ENCODE assay signal across 19 cellular contexts in genomic region chr4:181896609-181897008, GRCh38.
"Had no signal": no experiment of that assay in that cellular context is flagged by ENCODE, and none has a peak within 500 bp of the region (broad histone marks: within the 10 kb centered on the region; RNA-seq: fewer than 3 reads in every experiment).

No MANE protein-coding gene starts in this region.

- ATAC-seq: heart right ventricle; mucosa of descending colon; pancreas; stimulated activated naive CD8-positive, alpha-beta T cell treated with anti-CD3 and anti-CD28 coated beads, Interleukin-15, Interleukin-2, amounts not matched to agents 100 U/mL and 50 U/mL, for 24 hours; T-cell had no signal

- H3K27me3 ChIP-seq: esophagus muscularis mucosa, heart right ventricle, pancreas, right atrium auricular region, testis, transverse colon had no signal

- H3K4me1 ChIP-seq: esophagus muscularis mucosa, heart right ventricle, left ventricle myocardium inferior, pancreas, right atrium auricular region, testis, transverse colon had no signal

- H3K36me3 ChIP-seq: esophagus muscularis mucosa, heart right ventricle, left ventricle myocardium inferior, pancreas, right atrium auricular region, transverse colon had no signal

- H3K9me3 ChIP-seq: esophagus muscularis mucosa, mucosa of descending colon, pancreas, testis, transverse colon had no signal

- DNase-seq: activated CD4-positive, alpha-beta T cell treated with anti-CD3 and anti-CD28 coated beads for 4 hours; activated CD4-positive, alpha-beta T cell treated with anti-CD3 and anti-CD28 coated beads, Interleukin-2, amount 50 U/mL, for 4 hours; activated effector memory CD4-positive, alpha-beta T cell treated with Interleukin-2 at 50 U/mL for 16 hours; activated naive CD4-positive, alpha-beta T cell treated with anti-CD3 and anti-CD28 coated beads for 36 hours; activated naive CD8-positive, alpha-beta T cell treated with anti-CD3 and anti-CD28 coated beads for 36 hours; endodermal cell; foreskin melanocyte; heart right ventricle; left ventricle myocardium inferior; mucosa of descending colon; pancreas; stimulated activated CD4-positive, alpha-beta T cell treated with anti-CD3 and anti-CD28 coated beads, Interleukin-2, amount 100 ng/mL, for 48 hours; stimulated activated naive CD8-positive, alpha-beta T cell treated with anti-CD3 and anti-CD28 coated beads, Interleukin-15, Interleukin-2, amounts not matched to agents 100 U/mL and 50 U/mL, for 24 hours; T-cell; testis; transverse colon had no signal

- H3K4me3 ChIP-seq: esophagus muscularis mucosa, heart right ventricle, left ventricle myocardium inferior, mucosa of descending colon, pancreas, right atrium auricular region, testis, transverse colon had no signal

- H3K27ac ChIP-seq: esophagus muscularis mucosa, heart right ventricle, left ventricle myocardium inferior, pancreas, right atrium auricular region, testis, transverse colon, VCaP had no signal
